13 cellular contexts compared by ENCODE assay signal in genomic region chr19:50326101-50326664, GRCh38. TPM values are rescaled to one million over a fixed set of nuclear protein-coding genes. Genes with fewer than 3 reads are reported as not detected.
DNase-seq lines count a peak whose midpoint lies in the region; ATAC-seq and TF ChIP-seq lines count a peak whose summit lies in the region.
"Had no signal": no experiment of that assay in that cellular context is flagged by ENCODE, and none has a peak within 500 bp of the region (broad histone marks: within the 10 kb centered on the region; RNA-seq: fewer than 3 reads in every experiment).

No MANE protein-coding gene starts in this region.

- H3K9me2 ChIP-seq in neural cell (ENCODE audit: insufficient read depth, low read length): no peaks in the 10 kb centered on the region

- no peak for TF ChIP-seq CTCF in chondrocyte (IDR thresholded peaks at IDR 0.05)
- TF ChIP-seq CTCF in neural cell (IDR thresholded peaks at IDR 0.05; ENCODE audit: poor library complexity, severe bottlenecking): no peak

- H3K27ac ChIP-seq in HUES48 (ENCODE audit: low read depth, low read length) (peak overlapping the region; percentile 39), neural cell (ENCODE audit: low read length) (no peak overlapping the region), substantia nigra (ENCODE audit: low read depth, low read length, poor library complexity, severe bottlenecking) (no peak overlapping the region)
- H3K27ac ChIP-seq: KMS-11, right atrium auricular region, SJCRH30 had no signal

- no peaks in the 10 kb centered on the region for H4K20me1 ChIP-seq in neural cell (ENCODE audit: insufficient read depth)

- no peak for ATAC-seq in GM21381 (IDR thresholded peaks at IDR 0.05; ENCODE audit: unreplicated experiment)

- H3K27ac Mint-ChIP-seq in chondrocyte (ENCODE audit: unreplicated experiment): no peak overlapping the region

- no peak for TF ChIP-seq RAD21 in neural cell (conservative IDR thresholded peaks at IDR 0.05)

- no peaks in the 10 kb centered on the region for H3F3A ChIP-seq in neural cell (ENCODE audit: insufficient read depth, low read length, poor library complexity, severe bottlenecking)

- no peaks in the 10 kb centered on the region for H3K79me2 ChIP-seq in neural cell (replicated peaks; ENCODE audit: insufficient read depth, low read length)

- H3K36me3 Mint-ChIP-seq in chondrocyte (ENCODE audit: low read depth): peaks cover 10% of the 10 kb centered on the region

- H3K4me1 Mint-ChIP-seq in chondrocyte (ENCODE audit: low read depth): peaks cover 32% of the 10 kb centered on the region

- H3K27me3 Mint-ChIP-seq in chondrocyte (ENCODE audit: low read depth): peaks cover 13% of the 10 kb centered on the region

- H3K27me3 ChIP-seq in HUES48 (ENCODE audit: control insufficient read depth, insufficient read depth, low read length) (peaks cover 20% of the 10 kb centered on the region), neural cell (ENCODE audit: insufficient read depth, low read depth, low read length) (peaks cover 18% of the 10 kb centered on the region)
- H3K27me3 ChIP-seq: right atrium auricular region, SJCRH30 had no signal

- H2AFZ ChIP-seq in neural cell (ENCODE audit: low read depth, low read length): no peak overlapping the region

- H3K4me3 ChIP-seq in HUES48 (ENCODE audit: low read depth, low read length) (peak overlapping the region; percentile 56), neural cell (ENCODE audit: low read length) (peak overlapping the region; percentile 71)
- H3K4me3 ChIP-seq: right atrium auricular region, SJCRH30 had no signal

- H3K9me3 ChIP-seq in HUES48 (ENCODE audit: control insufficient read depth, insufficient read depth, low read length): no peaks in the 10 kb centered on the region
- no peaks in the 10 kb centered on the region for H3K9me3 ChIP-seq in neural cell (ENCODE audit: low read length)
- H3K9me3 ChIP-seq: right atrium auricular region, SJCRH30 had no signal

- TF ChIP-seq EP300 in neural cell (conservative IDR thresholded peaks at IDR 0.05; ENCODE audit: poor library complexity, severe bottlenecking): no peak

- peaks cover 8% of the 10 kb centered on the region for H3K36me3 ChIP-seq in HUES48 (ENCODE audit: control insufficient read depth, insufficient read depth, low read length)
- no peaks in the 10 kb centered on the region for H3K36me3 ChIP-seq in neural cell (ENCODE audit: insufficient read depth, low read length)
- H3K36me3 ChIP-seq: right atrium auricular region had no signal

- DNase-seq in DMS53 (lab: John Stamatoyannopoulos, UW) (peak; percentile 46), DMS53 treated with DMSO at 0.1 percent for 48 hours (lab: John Stamatoyannopoulos, UW; ENCODE audit: unreplicated experiment) (no peak), chondrocyte (ENCODE audit: low spot score) (no peak), substantia nigra (lab: John Stamatoyannopoulos, UW) (no peak)
- DNase-seq in activated effector memory CD4-positive, alpha-beta T cell treated with anti-CD3 and anti-CD28 coated beads, Interleukin-2, amount 50 U/mL, for 16 hours: no peak

- peak overlapping the region; percentile 78 for H3K4me2 ChIP-seq in neural cell (ENCODE audit: low read length)
- H3K4me2 ChIP-seq: KMS-11 had no signal

- H3K4me1 ChIP-seq in HUES48 (ENCODE audit: control insufficient read depth, insufficient read depth, low read length): peaks cover 5% of the 10 kb centered on the region

- H3K9ac ChIP-seq in HUES48 (ENCODE audit: low read depth, low read length): no peak overlapping the region
- H3K9ac ChIP-seq in neural cell (ENCODE audit: low read length): peak overlapping the region; percentile 69
- H3K9ac ChIP-seq: KMS-11 had no signal

- H3K4me3 Mint-ChIP-seq in chondrocyte (ENCODE audit: unreplicated experiment): peak overlapping the region; percentile 45

- H3K9me3 Mint-ChIP-seq in chondrocyte (ENCODE audit: low read depth): no peaks in the 10 kb centered on the region

TF ChIP-seq in neural cell, 6 proteins besides CTCF, POLR2A, EP300 and RAD21:
- TF ChIP-seq SMC3 (conservative IDR thresholded peaks at IDR 0.05; ENCODE audit: poor library complexity) (no peak), TAF1 (IDR thresholded peaks at IDR 0.05; ENCODE audit: low read depth) (no peak), EZH2 (IDR thresholded peaks at IDR 0.05; ENCODE audit: borderline replicate concordance, insufficient read depth, low read length, poor library complexity, severe bottlenecking) (no peak), POLR2AphosphoS5 (IDR thresholded peaks at IDR 0.05) (no peak), MXI1 (conservative IDR thresholded peaks at IDR 0.05; ENCODE audit: poor library complexity, severe bottlenecking) (no peak)
- TF ChIP-seq, protein P1, sequence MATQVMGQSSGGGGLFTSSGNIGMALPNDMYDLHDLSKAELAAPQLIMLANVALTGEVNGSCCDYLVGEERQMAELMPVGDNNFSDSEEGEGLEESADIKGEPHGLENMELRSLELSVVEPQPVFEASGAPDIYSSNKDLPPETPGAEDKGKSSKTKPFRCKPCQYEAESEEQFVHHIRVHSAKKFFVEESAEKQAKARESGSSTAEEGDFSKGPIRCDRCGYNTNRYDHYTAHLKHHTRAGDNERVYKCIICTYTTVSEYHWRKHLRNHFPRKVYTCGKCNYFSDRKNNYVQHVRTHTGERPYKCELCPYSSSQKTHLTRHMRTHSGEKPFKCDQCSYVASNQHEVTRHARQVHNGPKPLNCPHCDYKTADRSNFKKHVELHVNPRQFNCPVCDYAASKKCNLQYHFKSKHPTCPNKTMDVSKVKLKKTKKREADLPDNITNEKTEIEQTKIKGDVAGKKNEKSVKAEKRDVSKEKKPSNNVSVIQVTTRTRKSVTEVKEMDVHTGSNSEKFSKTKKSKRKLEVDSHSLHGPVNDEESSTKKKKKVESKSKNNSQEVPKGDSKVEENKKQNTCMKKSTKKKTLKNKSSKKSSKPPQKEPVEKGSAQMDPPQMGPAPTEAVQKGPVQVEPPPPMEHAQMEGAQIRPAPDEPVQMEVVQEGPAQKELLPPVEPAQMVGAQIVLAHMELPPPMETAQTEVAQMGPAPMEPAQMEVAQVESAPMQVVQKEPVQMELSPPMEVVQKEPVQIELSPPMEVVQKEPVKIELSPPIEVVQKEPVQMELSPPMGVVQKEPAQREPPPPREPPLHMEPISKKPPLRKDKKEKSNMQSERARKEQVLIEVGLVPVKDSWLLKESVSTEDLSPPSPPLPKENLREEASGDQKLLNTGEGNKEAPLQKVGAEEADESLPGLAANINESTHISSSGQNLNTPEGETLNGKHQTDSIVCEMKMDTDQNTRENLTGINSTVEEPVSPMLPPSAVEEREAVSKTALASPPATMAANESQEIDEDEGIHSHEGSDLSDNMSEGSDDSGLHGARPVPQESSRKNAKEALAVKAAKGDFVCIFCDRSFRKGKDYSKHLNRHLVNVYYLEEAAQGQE (IDR thresholded peaks at IDR 0.05; ENCODE audit: borderline replicate concordance): no peak

RNA-seq across cellular contexts. Expression of gene KCNC3, which starts 3.0 kb away (rescaled TPM):
- 4.9 to 9.3 TPM (median 8.9 TPM) in 3 replicates for total RNA-seq in chondrocyte
- polyA plus RNA-seq in neural cell: 0.97 and 1.1 TPM in 2 replicates
- 3.8 and 4.1 TPM in 2 replicates for polyA minus RNA-seq in neural cell
- total RNA-seq: A172, astrocyte had no signal

RNA-seq across cellular contexts. Expression of gene NAPSA, which starts 39.3 kb away (rescaled TPM):
- 0.27 to 0.74 TPM (median 0.55 TPM) in 3 replicates for total RNA-seq in chondrocyte
- 2.2 TPM in 1 of 2 replicates, not detected in the other for polyA plus RNA-seq in neural cell
- polyA minus RNA-seq in neural cell: not detected in 2 replicates
- total RNA-seq: astrocyte had no signal

RNA-seq across cellular contexts. Expression of gene NR1H2, which starts 50.1 kb away (rescaled TPM):
- total RNA-seq in chondrocyte: 47.7 to 48.9 TPM (median 48.3 TPM) in 3 replicates
- polyA plus RNA-seq in neural cell: 18.5 and 27.7 TPM in 2 replicates
- 16.7 and 20.7 TPM in 2 replicates for polyA minus RNA-seq in neural cell

RNA-seq across cellular contexts. Expression of gene POLD1, which starts 58.0 kb away (rescaled TPM):
- 15.7 to 37.2 TPM (median 15.8 TPM) in 3 replicates for total RNA-seq in chondrocyte
- polyA plus RNA-seq in neural cell: 13.1 and 20.2 TPM in 2 replicates
- 9.4 and 14.1 TPM in 2 replicates for polyA minus RNA-seq in neural cell
